In the genomic region with DNA sequence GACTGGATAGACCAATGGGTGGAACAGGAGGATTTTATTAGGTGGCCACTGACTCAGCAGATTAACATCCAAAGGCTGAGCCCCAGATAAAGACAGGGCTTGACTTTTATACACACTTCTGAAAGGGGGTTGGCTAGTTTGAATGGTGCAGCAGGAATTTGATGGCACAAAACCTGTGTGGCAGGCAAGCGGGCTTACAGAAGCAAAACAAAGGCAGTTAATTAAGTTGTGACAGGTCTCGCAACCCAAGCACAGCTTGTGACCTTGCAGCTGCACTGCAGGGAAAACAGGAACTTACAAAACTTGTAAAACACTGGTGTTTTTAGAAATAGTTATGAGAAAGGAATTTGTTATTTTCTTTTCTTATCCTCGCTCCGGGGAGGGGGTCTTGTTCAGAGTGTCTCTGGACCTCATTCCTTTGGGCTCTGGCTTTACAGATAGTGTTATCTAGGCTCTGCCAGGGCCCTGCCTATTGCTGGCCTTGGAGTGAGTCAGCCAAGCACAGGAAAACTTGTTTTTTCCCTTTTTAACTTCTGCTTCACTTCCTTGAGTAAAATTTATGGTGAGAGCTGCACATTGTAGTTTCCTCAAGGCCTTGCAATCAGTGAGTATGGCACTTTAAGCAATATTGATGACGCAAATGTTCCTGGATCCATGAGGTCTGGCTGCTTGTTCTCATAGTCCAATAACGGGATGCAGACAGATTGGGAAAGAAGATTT, we compare ENCODE assay signal across 7 cellular contexts.
DNase-seq lines count a peak whose midpoint lies in the region; TF ChIP-seq lines count a peak whose summit lies in the region.
"Not testable (repeated sequence)": the region's sequence is repeated elsewhere in the genome, so short reads cannot be mapped to it uniquely, and the experiment has no call there.

No MANE protein-coding gene starts in this region.

- H3K27ac ChIP-seq in mesodermal cell (ENCODE audit: low read depth, low read length, severe bottlenecking): peak overlapping the region; percentile 80

- not testable (repeated sequence) for H3K4me3 ChIP-seq in mesodermal cell (ENCODE audit: extremely low read depth, insufficient read depth, low read length, poor library complexity, severe bottlenecking)

- not testable (repeated sequence) for H3K4me1 ChIP-seq in mesodermal cell (ENCODE audit: control insufficient read depth, insufficient read depth, low read length, poor library complexity, severe bottlenecking)

- H3K36me3 ChIP-seq in mesodermal cell (ENCODE audit: control insufficient read depth, insufficient read depth, low read length): not testable (repeated sequence)

- not testable (repeated sequence) for H3K9me3 ChIP-seq in mesodermal cell (ENCODE audit: control insufficient read depth, low read length)

- peak; percentile 62 for DNase-seq in A172 (ENCODE audit: low spot score)
- peak; percentile 3 for DNase-seq in HT1080 (ENCODE audit: low read depth)
- DNase-seq in MV-4-11 (lab: John Stamatoyannopoulos, UW): peak; percentile 72
- DNase-seq in SKM-1 treated with dmso at 0.1 percent for 144 hours (lab: John Stamatoyannopoulos, UW; ENCODE audit: unreplicated experiment): peak; percentile 7
- peak; percentile 28 for DNase-seq in amniotic epithelial cell (ENCODE audit: low read depth)
- peak; percentile 39 to 71 for DNase-seq in erythroblast (lab: John Stamatoyannopoulos, UW)

- WGBS in mesodermal cell (ENCODE audit: insufficient coverage in 2 of 2), 2 experiments: no CpG with 5 or more reads among the region's 6 CpGs

- TF ChIP-seq POLR2A in erythroblast (IDR thresholded peaks at IDR 0.05; ENCODE audit: low read length): not testable (repeated sequence)

Comparison
In these comparisons a context has a peak if more than half of its experiments do, and no peak if none do; other contexts are left out.
1. DNase-seq: peak in every context shown above with its lines; median percentile 72 in MV-4-11; 62 in A172; 55 in erythroblast; 28 in amniotic epithelial cell; 7 in SKM-1 treated with dmso at 0.1 percent for 144 hours; 3 in HT1080.